In the genomic region with DNA sequence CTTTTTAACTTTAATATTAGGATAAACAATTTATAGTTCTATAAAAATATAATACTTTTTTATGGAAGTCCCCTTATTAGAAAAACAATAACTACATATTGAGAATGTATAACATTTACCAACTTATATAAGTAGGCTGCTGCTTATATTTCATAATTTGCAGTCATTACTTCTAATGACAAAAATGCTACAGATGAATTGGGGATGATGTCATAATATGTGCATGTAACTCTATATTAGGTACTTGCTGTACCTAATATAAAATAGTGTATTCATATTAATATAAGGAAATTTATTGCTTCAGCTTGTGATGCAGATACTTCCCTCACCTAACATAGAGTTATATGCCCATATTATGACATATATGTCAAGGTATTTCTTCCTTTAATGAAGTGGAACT, we compare ENCODE assay signal across 27 cellular contexts.
"Had no signal": no experiment of that assay in that cellular context is flagged by ENCODE, and none has a peak within 500 bp of the region (broad histone marks: within the 10 kb centered on the region; RNA-seq: fewer than 3 reads in every experiment).

No MANE protein-coding gene starts in this region.

- H3K36me3 ChIP-seq: stomach, suprapubic skin, thoracic aorta, thyroid gland, tibial artery, tibial nerve, transverse colon, upper lobe of left lung, upper lobe of right lung, uterus, vagina had no signal

- H3K27ac ChIP-seq: stomach, suprapubic skin, testis, thoracic aorta, thyroid gland, tibial artery, tibial nerve, transverse colon, upper lobe of left lung, upper lobe of right lung, uterus, vagina had no signal

- ATAC-seq: stimulated activated effector memory CD8-positive, alpha-beta T cell treated with anti-CD3 and anti-CD28 coated beads, Interleukin-12 subunit alpha, Interleukin-12 subunit beta, amount 100 ng/mL, for 72 hours; stimulated activated memory B cell treated with anti-CD40 and anti-IgM and Interleukin-4, amounts not matched to agents 10 μg/mL and 1 μg/mL and 100 μg/mL, for 72 hours; stimulated activated naive B cell treated with anti-CD40 and anti-IgM and Interleukin-4, amounts not matched to agents 10 μg/mL and 1 μg/mL and 100 μg/mL, for 72 hours; stimulated activated naive CD8-positive, alpha-beta T cell treated with anti-CD3 and anti-CD28 coated beads, Interleukin-15, amount 100 ng/mL, for 72 hours; stimulated activated naive CD8-positive, alpha-beta T cell treated with anti-CD3 and anti-CD28 coated beads, Interleukin-15, Interleukin-2, amounts not matched to agents 100 U/mL and 50 U/mL, for 24 hours; upper lobe of right lung had no signal

- H3K27me3 ChIP-seq: stomach, suprapubic skin, testis, thyroid gland, tibial artery, tibial nerve, transverse colon, upper lobe of left lung, upper lobe of right lung, uterus, vagina had no signal

- H3K4me3 ChIP-seq: stomach, suprapubic skin, testis, thoracic aorta, thyroid gland, tibial artery, tibial nerve, transverse colon, upper lobe of left lung, upper lobe of right lung, uterus, vagina had no signal

- H3K4me1 ChIP-seq: stomach, suprapubic skin, testis, thyroid gland, tibial artery, tibial nerve, transverse colon, upper lobe of left lung, upper lobe of right lung, uterus, vagina had no signal

- DNase-seq: stimulated activated CD4-positive, alpha-beta T cell treated with anti-CD3 and anti-CD28 coated beads, Interleukin-2, amount 100 ng/mL, for 48 hours; stimulated activated CD4-positive, alpha-beta T cell treated with anti-CD3 and anti-CD28 coated beads, Interleukin-4, amount 100 ng/mL, for 1 hour; stimulated activated CD4-positive, alpha-beta T cell treated with anti-CD3 and anti-CD28 coated beads, Interleukin-4, amount 100 ng/mL, for 24 hours; stimulated activated CD4-positive, alpha-beta T cell treated with anti-CD3 and anti-CD28 coated beads, Interleukin-4, amount 100 ng/mL, for 4 hours; stimulated activated CD8-positive, alpha-beta memory T cell treated with anti-CD3 and anti-CD28 coated beads, Interleukin-4, amount 100 ng/mL, for 48 hours; stimulated activated naive B cell treated with anti-CD40 and anti-IgM and Interleukin-4, amounts not matched to agents 10 μg/mL and 1 μg/mL and 100 μg/mL, for 72 hours; stimulated activated naive CD4-positive, alpha-beta T cell; stimulated activated naive CD4-positive, alpha-beta T cell treated with Interleukin-2 at 50 U/mL for 16 hours; stimulated activated naive CD8-positive, alpha-beta T cell treated with anti-CD3 and anti-CD28 coated beads, Interleukin-15, amount 100 ng/mL, for 72 hours; stimulated activated naive CD8-positive, alpha-beta T cell treated with anti-CD3 and anti-CD28 coated beads, Interleukin-15, Interleukin-2, amounts not matched to agents 100 U/mL and 50 U/mL, for 24 hours; stomach; substantia nigra; testis; thyroid gland; tibial artery; transverse colon; trophoblast cell; upper lobe of left lung; upper lobe of right lung; uterus had no signal

- FAIRE-seq: urothelium cell line had no signal

- H3K9me3 ChIP-seq: suprapubic skin, testis, thoracic aorta, thyroid gland, tibial artery, tibial nerve, transverse colon, upper lobe of left lung, upper lobe of right lung, uterus, vagina had no signal
